In the genomic region with DNA sequence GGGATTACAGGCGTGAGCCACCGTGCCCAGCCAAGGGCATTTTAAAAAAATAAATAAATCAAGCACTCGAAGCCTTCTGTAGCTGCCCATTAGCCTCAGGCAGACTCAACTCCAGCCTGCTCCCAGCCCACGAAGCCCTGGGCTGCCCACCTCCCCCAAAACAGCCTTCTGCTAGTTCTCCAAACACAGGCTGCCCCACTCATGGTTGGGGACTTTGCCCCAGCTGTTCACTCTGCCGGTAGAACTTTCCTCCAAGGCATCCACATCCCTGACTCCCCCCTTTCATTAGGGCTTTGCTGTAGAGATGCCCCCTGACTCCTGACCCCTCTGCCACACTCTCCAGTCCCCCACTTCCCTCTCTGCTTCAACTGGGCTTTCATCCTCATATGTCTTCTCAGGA, we compare ENCODE assay signal across 17 cellular contexts. TPM values are rescaled to one million over a fixed set of nuclear protein-coding genes. Genes with fewer than 3 reads are reported as not detected.
DNase-seq lines count a peak whose midpoint lies in the region; ATAC-seq and TF ChIP-seq lines count a peak whose summit lies in the region.
"Had no signal": no experiment of that assay in that cellular context is flagged by ENCODE, and none has a peak within 500 bp of the region (broad histone marks: within the 10 kb centered on the region; RNA-seq: fewer than 3 reads in every experiment).

No MANE protein-coding gene starts in this region.

- H3K9me3 Mint-ChIP-seq in natural killer cell treated with Interleukin-12 subunit alpha and Interleukin-12 subunit beta and Interleukin-15 and Interleukin-18, amount 100 ng/mL, for 72 hours = no peaks in the 10 kb centered on the region
- H3K9me3 Mint-ChIP-seq in natural killer cell (no peaks in the 10 kb centered on the region), brain (peaks cover 0 to 5% (median 0%) of the 10 kb centered on the region in 5 experiments), neural crest cell (no peaks in the 10 kb centered on the region)
- H3K9me3 Mint-ChIP-seq: CD8-positive, alpha-beta memory T cell had no signal

- no peaks in the 10 kb centered on the region; the same call in 1 of the 2 replicates for H3K4me1 ChIP-seq in BE2C

- H3K27ac Mint-ChIP-seq in natural killer cell treated with Interleukin-12 subunit alpha and Interleukin-12 subunit beta and Interleukin-15 and Interleukin-18, amount 100 ng/mL, for 72 hours = no peak overlapping the region
- H3K27ac Mint-ChIP-seq in natural killer cell (peak overlapping the region in 1 of 2 donors; percentile 39), brain (peak overlapping the region in 4 of 5 experiments; percentile 4 to 35 (median 19)), neural crest cell (ENCODE audit: unreplicated experiment) (peak overlapping the region; percentile 99)
- H3K27ac Mint-ChIP-seq: CD8-positive, alpha-beta memory T cell had no signal

- no peaks in the 10 kb centered on the region for H3K27me3 ChIP-seq in BE2C

- no peaks in the 10 kb centered on the region for H3K36me3 Mint-ChIP-seq in natural killer cell treated with Interleukin-12 subunit alpha and Interleukin-12 subunit beta and Interleukin-15 and Interleukin-18, amount 100 ng/mL, for 72 hours
- H3K36me3 Mint-ChIP-seq in natural killer cell (no peaks in the 10 kb centered on the region), brain (no peaks in the 10 kb centered on the region), neural crest cell (ENCODE audit: low read depth) (no peaks in the 10 kb centered on the region)
- H3K36me3 Mint-ChIP-seq: CD8-positive, alpha-beta memory T cell had no signal

- no peaks in the 10 kb centered on the region for H3K9me3 ChIP-seq in BE2C
- H3K9me3 ChIP-seq: BLaER1 treated with 17β-estradiol and CSF1 and Interleukin-3, amounts not matched to agents 10 nM and 100 nM; HAP-1 had no signal

- ATAC-seq in natural killer cell treated with Interleukin-12 subunit alpha and Interleukin-12 subunit beta and Interleukin-15 and Interleukin-18, amount 100 ng/mL, for 72 hours = no peak
- ATAC-seq in natural killer cell (no peak), GM19351 (IDR thresholded peaks at IDR 0.05; ENCODE audit: unreplicated experiment) (no peak)

- intact Hi-C loops in natural killer cell (cut with micrococcal nuclease) = no loop called here

- TF ChIP-seq CTCF in natural killer cell (IDR thresholded peaks at IDR 0.05) (no peak), brain (conservative IDR thresholded peaks at IDR 0.05) (no peak), neural crest cell (conservative IDR thresholded peaks at IDR 0.05) (no peak), BE2C (IDR thresholded peaks at IDR 0.05; ENCODE audit: low read depth, low read length) (no peak)

- peaks cover 8 to 18% of the 10 kb centered on the region in 2 donors for H3K4me1 Mint-ChIP-seq in natural killer cell treated with Interleukin-12 subunit alpha and Interleukin-12 subunit beta and Interleukin-15 and Interleukin-18, amount 100 ng/mL, for 72 hours (ENCODE audit: low read depth in 2 of 2)
- H3K4me1 Mint-ChIP-seq in natural killer cell (peaks cover 10 to 12% of the 10 kb centered on the region in 2 donors), brain (peaks cover 51% of the 10 kb centered on the region), neural crest cell (peaks cover 73% of the 10 kb centered on the region)

- H3K4me3 ChIP-seq in BE2C (ENCODE audit: low read depth, low read length) = no peak overlapping the region
- H3K4me3 ChIP-seq: BLaER1 treated with 17β-estradiol and CSF1 and Interleukin-3, amounts not matched to agents 10 nM and 100 nM; HAP-1 had no signal

- H3K36me3 ChIP-seq in BE2C = no peaks in the 10 kb centered on the region
- H3K36me3 ChIP-seq: BLaER1 treated with 17β-estradiol and CSF1 and Interleukin-3, amounts not matched to agents 10 nM and 100 nM; HAP-1 had no signal

- peaks cover 12 to 18% of the 10 kb centered on the region in 2 donors for H3K27me3 Mint-ChIP-seq in natural killer cell treated with Interleukin-12 subunit alpha and Interleukin-12 subunit beta and Interleukin-15 and Interleukin-18, amount 100 ng/mL, for 72 hours
- peaks cover 7 to 19% of the 10 kb centered on the region in 2 donors for H3K27me3 Mint-ChIP-seq in natural killer cell (ENCODE audit: low read depth in 2 of 2)
- peaks cover 8% of the 10 kb centered on the region for H3K27me3 Mint-ChIP-seq in brain
- no peaks in the 10 kb centered on the region for H3K27me3 Mint-ChIP-seq in neural crest cell (ENCODE audit: low read depth)

- H3K4me3 Mint-ChIP-seq in natural killer cell treated with Interleukin-12 subunit alpha and Interleukin-12 subunit beta and Interleukin-15 and Interleukin-18, amount 100 ng/mL, for 72 hours = no peak overlapping the region
- H3K4me3 Mint-ChIP-seq in natural killer cell (no peak overlapping the region), brain (no peak overlapping the region), neural crest cell (peak overlapping the region; percentile 60)
- H3K4me3 Mint-ChIP-seq: CD8-positive, alpha-beta memory T cell had no signal

- DNase-seq in natural killer cell treated with Interleukin-12 subunit alpha and Interleukin-12 subunit beta and Interleukin-15 and Interleukin-18, amount 100 ng/mL, for 72 hours (ENCODE audit: low spot score) = peak; percentile 38
- no peak for DNase-seq in natural killer cell
- DNase-seq in neural crest cell (ENCODE audit: low read depth, low spot score) = no peak
- DNase-seq in NCI-H82 (lab: John Stamatoyannopoulos, UW) = no peak
- no peak for DNase-seq in BE2C
- DNase-seq: CD8-positive, alpha-beta memory T cell; DMS79; KBM-7; NCI-H1105 treated with DMSO at 0.1 percent for 48 hours; NCI-H1694; NCI-H510A treated with DMSO at 0.1 percent for 48 hours; NCI-H774 had no signal

RNA-seq across cellular contexts. Expression of a gene that starts 29.7 kb away (rescaled TPM):
- 100 to 1,000 TPM; 150 to 153 TPM for total RNA-seq in natural killer cell treated with Interleukin-12 subunit alpha and Interleukin-12 subunit beta and Interleukin-15 and Interleukin-18, amount 100 ng/mL, for 72 hours
- total RNA-seq in natural killer cell (100 to 1,000 TPM; 520 to 674 (median 533) TPM), neural crest cell (1.0 and 1.5 TPM in 2 replicates)
- 35.0 TPM for polyA plus RNA-seq in brain (ENCODE audit: insufficient read depth, low read depth, low replicate concordance)
- polyA plus RNA-seq in BE2C (2012; ENCODE audit: insufficient read depth, insufficient read length, low read depth) = 0.77 TPM
- total RNA-seq: A673 had no signal

Comparison
In these comparisons a context has a peak if more than half of its experiments do, and no peak if none do; other contexts are left out.
1. H3K27ac Mint-ChIP-seq: peak in brain (4 of 5) and neural crest cell (single experiment); none in natural killer cell treated with Interleukin-12 subunit alpha and Interleukin-12 subunit beta and Interleukin-15 and Interleukin-18, amount 100 ng/mL, for 72 hours (0 of 2).
2. RNA of a gene that starts 29.7 kb away (total RNA-seq): 520 to 674 TPM in natural killer cell and 150 to 153 TPM in natural killer cell treated with Interleukin-12 subunit alpha and Interleukin-12 subunit beta and Interleukin-15 and Interleukin-18, amount 100 ng/mL, for 72 hours; 1.0 to 1.5 TPM in neural crest cell; every median in the first group is over 10 times any median in the second.